8 cellular contexts compared by ENCODE assay signal in genomic region chr10:110502851-110503301, GRCh38. TPM values are rescaled to one million over a fixed set of nuclear protein-coding genes. Genes with fewer than 3 reads are reported as not detected.
DNase-seq lines count a peak whose midpoint lies in the region; ATAC-seq and TF ChIP-seq lines count a peak whose summit lies in the region.

No MANE protein-coding gene starts in this region.

- H3K4me2 ChIP-seq in smooth muscle cell, result peak overlapping the region; percentile 88

- peaks cover 38% of the 10 kb centered on the region for H3K4me1 ChIP-seq in smooth muscle cell (ENCODE audit: low read depth)

- peaks cover 7% of the 10 kb centered on the region for H3F3A ChIP-seq in smooth muscle cell (ENCODE audit: low read depth)

- no peak overlapping the region for H3K9ac ChIP-seq in smooth muscle cell (ENCODE audit: low read depth)

- DNase-seq in GM13976 (ENCODE audit: low spot score), result peak; percentile 66
- peak; percentile 89 for DNase-seq in M059J (ENCODE audit: low read depth)
- peak; percentile 44 to 46 for DNase-seq in activated T-cell treated with anti-CD3 and anti-CD28 coated beads, Interleukin-2, amount 50 U/mL, for 48 hours
- peak; percentile 60 for DNase-seq in Right ventricle myocardium superior
- DNase-seq in smooth muscle cell (lab: John Stamatoyannopoulos, UW; ENCODE audit: unreplicated experiment), result no peak
- no peak for DNase-seq in SW480 (ENCODE audit: low spot score)
- no peak for DNase-seq in stimulated activated naive CD4-positive, alpha-beta T cell treated with Interleukin-2 at 50 U/mL for 16 hours (lab: John Stamatoyannopoulos, UW)

- peaks cover 50% of the 10 kb centered on the region for H3K79me2 ChIP-seq in smooth muscle cell (ENCODE audit: low read depth)

- 43% methylated on average over 3 of the region's 3 CpGs for WGBS in smooth muscle cell (ENCODE audit: low lambda C conversion rate)

- TF ChIP-seq CTCF in GM13976 (IDR thresholded peaks at IDR 0.05; ENCODE audit: borderline replicate concordance, control extremely low read depth, extremely low read depth, insufficient read depth, missing control alignments) (no peak), smooth muscle cell (IDR thresholded peaks at IDR 0.05; ENCODE audit: borderline replicate concordance, insufficient read depth, poor library complexity, severe bottlenecking) (no peak)

- H4K20me1 ChIP-seq in smooth muscle cell (ENCODE audit: low read depth), result peaks cover 54% of the 10 kb centered on the region

- in situ Hi-C loops in GM13976 (cut with MboI; ENCODE audit: low sequenced_read_pairs, unreplicated experiment), result no loop called here

- H2AFZ ChIP-seq in smooth muscle cell (ENCODE audit: low read depth), result no peak overlapping the region

- intact Hi-C loops in Right ventricle myocardium superior (cut with DNase I), result no loop called here

- H3K9me3 ChIP-seq in smooth muscle cell (replicated peaks; ENCODE audit: low read depth), result no peaks in the 10 kb centered on the region

- H3K4me3 ChIP-seq in smooth muscle cell, result no peak overlapping the region

- peaks cover 6% of the 10 kb centered on the region for H3K36me3 ChIP-seq in smooth muscle cell (ENCODE audit: low read depth)

- no peaks in the 10 kb centered on the region for H3K27me3 ChIP-seq in smooth muscle cell (ENCODE audit: low read depth)

- peak overlapping the region; percentile 12 for H3K27ac ChIP-seq in smooth muscle cell (ENCODE audit: low read depth)

- peak; percentile 32 for ATAC-seq in GM21619 (IDR thresholded peaks at IDR 0.05; ENCODE audit: unreplicated experiment)
- peak; percentile 55 for ATAC-seq in Right ventricle myocardium superior (ENCODE audit: poor library complexity)

RNA-seq across cellular contexts. Expression of gene DUSP5, which starts 5.2 kb away (rescaled TPM):
- 6.8 and 8.1 TPM in 2 replicates for total RNA-seq in M059J (2014; rRNA removed; shearing (Covaris generic))
- total RNA-seq in Right ventricle myocardium superior (6.8 TPM), smooth muscle cell (22.7 and 23.6 TPM in 2 replicates)
- polyA plus RNA-seq in smooth muscle cell, result 13.6 and 22.6 TPM in 2 replicates

Comparison
In these comparisons a context has a peak if more than half of its experiments do, and no peak if none do; other contexts are left out.
1. DNase-seq: peak in GM13976 (single experiment), M059J (single experiment), activated T-cell treated with anti-CD3 and anti-CD28 coated beads, Interleukin-2, amount 50 U/mL, for 48 hours (2 of 2) and Right ventricle myocardium superior (single experiment); none in smooth muscle cell (single experiment), SW480 (single experiment) and stimulated activated naive CD4-positive, alpha-beta T cell treated with Interleukin-2 at 50 U/mL for 16 hours (single experiment).